ENCODE assay signal across 1 cellular context in the genomic region with DNA sequence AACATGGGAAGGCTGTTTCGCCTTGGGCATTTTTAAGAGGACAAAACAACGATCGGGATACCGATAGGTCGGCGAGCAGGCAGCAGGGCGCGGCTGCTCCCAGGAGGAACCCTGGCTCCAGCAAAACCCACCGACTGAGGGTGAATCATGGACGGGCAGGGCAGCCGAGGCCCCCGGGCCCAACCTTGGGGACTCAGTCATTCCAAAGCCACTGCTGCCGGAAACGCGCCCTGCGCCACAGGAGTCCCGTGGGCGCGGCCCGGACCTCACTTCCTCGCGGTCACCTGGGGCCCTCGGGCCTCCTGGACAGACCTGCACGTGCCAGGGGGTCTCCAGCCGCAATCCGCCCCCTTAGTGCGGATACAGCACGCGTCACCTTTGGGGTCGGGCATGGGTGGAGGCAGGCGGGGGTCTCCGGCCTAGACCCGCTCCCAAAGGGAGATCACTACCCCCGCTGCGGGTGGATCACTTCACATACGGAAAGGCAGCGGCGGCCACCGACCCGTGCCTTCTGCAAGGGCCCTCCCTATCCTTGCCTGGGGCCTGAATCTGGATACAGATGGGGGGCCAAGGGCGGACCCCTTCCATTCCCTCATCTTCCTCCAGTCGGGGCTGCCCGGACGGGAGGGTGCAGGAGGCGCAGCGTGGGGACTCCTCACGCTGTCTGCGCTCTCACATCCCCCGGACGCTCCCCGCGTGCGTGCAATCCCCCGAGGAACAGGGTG.
TF ChIP-seq lines count a peak whose summit lies in the region.

No MANE protein-coding gene starts in this region.

TF ChIP-seq in HepG2, 621 proteins besides CTCF, POLR2A, EP300 and RAD21 (continued from another document and continues in another):
- TF ChIP-seq, protein P1, sequence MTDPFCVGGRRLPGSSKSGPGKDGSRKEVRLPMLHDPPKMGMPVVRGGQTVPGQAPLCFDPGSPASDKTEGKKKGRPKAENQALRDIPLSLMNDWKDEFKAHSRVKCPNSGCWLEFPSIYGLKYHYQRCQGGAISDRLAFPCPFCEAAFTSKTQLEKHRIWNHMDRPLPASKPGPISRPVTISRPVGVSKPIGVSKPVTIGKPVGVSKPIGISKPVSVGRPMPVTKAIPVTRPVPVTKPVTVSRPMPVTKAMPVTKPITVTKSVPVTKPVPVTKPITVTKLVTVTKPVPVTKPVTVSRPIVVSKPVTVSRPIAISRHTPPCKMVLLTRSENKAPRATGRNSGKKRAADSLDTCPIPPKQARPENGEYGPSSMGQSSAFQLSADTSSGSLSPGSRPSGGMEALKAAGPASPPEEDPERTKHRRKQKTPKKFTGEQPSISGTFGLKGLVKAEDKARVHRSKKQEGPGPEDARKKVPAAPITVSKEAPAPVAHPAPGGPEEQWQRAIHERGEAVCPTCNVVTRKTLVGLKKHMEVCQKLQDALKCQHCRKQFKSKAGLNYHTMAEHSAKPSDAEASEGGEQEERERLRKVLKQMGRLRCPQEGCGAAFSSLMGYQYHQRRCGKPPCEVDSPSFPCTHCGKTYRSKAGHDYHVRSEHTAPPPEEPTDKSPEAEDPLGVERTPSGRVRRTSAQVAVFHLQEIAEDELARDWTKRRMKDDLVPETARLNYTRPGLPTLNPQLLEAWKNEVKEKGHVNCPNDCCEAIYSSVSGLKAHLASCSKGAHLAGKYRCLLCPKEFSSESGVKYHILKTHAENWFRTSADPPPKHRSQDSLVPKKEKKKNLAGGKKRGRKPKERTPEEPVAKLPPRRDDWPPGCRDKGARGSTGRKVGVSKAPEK (CRISPR knock-in tag; IDR thresholded peaks at IDR 0.05; ENCODE audit: borderline replicate concordance), result no peak
- no peak for TF ChIP-seq RFXANK (CRISPR knock-in tag; IDR thresholded peaks at IDR 0.05)
- TF ChIP-seq MTA3 (CRISPR knock-in tag; IDR thresholded peaks at IDR 0.05), result no peak
- TF ChIP-seq, protein P2, sequence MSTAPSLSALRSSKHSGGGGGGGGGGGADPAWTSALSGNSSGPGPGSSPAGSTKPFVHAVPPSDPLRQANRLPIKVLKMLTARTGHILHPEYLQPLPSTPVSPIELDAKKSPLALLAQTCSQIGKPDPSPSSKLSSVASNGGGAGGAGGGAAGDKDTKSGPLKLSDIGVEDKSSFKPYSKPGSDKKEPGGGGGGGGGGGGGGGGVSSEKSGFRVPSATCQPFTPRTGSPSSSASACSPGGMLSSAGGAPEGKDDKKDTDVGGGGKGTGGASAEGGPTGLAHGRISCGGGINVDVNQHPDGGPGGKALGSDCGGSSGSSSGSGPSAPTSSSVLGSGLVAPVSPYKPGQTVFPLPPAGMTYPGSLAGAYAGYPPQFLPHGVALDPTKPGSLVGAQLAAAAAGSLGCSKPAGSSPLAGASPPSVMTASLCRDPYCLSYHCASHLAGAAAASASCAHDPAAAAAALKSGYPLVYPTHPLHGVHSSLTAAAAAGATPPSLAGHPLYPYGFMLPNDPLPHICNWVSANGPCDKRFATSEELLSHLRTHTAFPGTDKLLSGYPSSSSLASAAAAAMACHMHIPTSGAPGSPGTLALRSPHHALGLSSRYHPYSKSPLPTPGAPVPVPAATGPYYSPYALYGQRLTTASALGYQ (CRISPR knock-in tag; IDR thresholded peaks at IDR 0.05), result 0 out of 2 replicates have a peak, but pooled peaks have one; percentile 23
- TF ChIP-seq, protein P3, sequence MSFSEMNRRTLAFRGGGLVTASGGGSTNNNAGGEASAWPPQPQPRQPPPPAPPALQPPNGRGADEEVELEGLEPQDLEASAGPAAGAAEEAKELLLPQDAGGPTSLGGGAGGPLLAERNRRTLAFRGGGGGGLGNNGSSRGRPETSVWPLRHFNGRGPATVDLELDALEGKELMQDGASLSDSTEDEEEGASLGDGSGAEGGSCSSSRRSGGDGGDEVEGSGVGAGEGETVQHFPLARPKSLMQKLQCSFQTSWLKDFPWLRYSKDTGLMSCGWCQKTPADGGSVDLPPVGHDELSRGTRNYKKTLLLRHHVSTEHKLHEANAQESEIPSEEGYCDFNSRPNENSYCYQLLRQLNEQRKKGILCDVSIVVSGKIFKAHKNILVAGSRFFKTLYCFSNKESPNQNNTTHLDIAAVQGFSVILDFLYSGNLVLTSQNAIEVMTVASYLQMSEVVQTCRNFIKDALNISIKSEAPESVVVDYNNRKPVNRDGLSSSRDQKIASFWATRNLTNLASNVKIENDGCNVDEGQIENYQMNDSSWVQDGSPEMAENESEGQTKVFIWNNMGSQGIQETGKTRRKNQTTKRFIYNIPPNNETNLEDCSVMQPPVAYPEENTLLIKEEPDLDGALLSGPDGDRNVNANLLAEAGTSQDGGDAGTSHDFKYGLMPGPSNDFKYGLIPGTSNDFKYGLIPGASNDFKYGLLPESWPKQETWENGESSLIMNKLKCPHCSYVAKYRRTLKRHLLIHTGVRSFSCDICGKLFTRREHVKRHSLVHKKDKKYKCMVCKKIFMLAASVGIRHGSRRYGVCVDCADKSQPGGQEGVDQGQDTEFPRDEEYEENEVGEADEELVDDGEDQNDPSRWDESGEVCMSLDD (CRISPR knock-in tag; IDR thresholded peaks at IDR 0.05; ENCODE audit: borderline replicate concordance), result 0 out of 2 replicates have a peak, but pooled peaks have one; percentile 40
- no peak for TF ChIP-seq AKAP8 (CRISPR knock-in tag; IDR thresholded peaks at IDR 0.05)
- peak; percentile 38; the same call in 1 of the 2 replicates for TF ChIP-seq GZF1 (CRISPR knock-in tag; IDR thresholded peaks at IDR 0.05)
- no peak for TF ChIP-seq PAWR (CRISPR knock-in tag; IDR thresholded peaks at IDR 0.05; ENCODE audit: borderline replicate concordance)
- TF ChIP-seq, protein P4, sequence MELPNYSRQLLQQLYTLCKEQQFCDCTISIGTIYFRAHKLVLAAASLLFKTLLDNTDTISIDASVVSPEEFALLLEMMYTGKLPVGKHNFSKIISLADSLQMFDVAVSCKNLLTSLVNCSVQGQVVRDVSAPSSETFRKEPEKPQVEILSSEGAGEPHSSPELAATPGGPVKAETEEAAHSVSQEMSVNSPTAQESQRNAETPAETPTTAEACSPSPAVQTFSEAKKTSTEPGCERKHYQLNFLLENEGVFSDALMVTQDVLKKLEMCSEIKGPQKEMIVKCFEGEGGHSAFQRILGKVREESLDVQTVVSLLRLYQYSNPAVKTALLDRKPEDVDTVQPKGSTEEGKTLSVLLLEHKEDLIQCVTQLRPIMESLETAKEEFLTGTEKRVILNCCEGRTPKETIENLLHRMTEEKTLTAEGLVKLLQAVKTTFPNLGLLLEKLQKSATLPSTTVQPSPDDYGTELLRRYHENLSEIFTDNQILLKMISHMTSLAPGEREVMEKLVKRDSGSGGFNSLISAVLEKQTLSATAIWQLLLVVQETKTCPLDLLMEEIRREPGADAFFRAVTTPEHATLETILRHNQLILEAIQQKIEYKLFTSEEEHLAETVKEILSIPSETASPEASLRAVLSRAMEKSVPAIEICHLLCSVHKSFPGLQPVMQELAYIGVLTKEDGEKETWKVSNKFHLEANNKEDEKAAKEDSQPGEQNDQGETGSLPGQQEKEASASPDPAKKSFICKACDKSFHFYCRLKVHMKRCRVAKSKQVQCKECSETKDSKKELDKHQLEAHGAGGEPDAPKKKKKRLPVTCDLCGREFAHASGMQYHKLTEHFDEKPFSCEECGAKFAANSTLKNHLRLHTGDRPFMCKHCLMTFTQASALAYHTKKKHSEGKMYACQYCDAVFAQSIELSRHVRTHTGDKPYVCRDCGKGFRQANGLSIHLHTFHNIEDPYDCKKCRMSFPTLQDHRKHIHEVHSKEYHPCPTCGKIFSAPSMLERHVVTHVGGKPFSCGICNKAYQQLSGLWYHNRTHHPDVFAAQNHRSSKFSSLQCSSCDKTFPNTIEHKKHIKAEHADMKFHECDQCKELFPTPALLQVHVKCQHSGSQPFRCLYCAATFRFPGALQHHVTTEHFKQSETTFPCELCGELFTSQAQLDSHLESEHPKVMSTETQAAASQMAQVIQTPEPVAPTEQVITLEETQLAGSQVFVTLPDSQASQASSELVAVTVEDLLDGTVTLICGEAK (IDR thresholded peaks at IDR 0.05), result no peak
- TF ChIP-seq, protein P4 (CRISPR knock-in tag; IDR thresholded peaks at IDR 0.05), result peak; percentile 61; the same call in 1 of the 2 replicates
- TF ChIP-seq, protein P5, sequence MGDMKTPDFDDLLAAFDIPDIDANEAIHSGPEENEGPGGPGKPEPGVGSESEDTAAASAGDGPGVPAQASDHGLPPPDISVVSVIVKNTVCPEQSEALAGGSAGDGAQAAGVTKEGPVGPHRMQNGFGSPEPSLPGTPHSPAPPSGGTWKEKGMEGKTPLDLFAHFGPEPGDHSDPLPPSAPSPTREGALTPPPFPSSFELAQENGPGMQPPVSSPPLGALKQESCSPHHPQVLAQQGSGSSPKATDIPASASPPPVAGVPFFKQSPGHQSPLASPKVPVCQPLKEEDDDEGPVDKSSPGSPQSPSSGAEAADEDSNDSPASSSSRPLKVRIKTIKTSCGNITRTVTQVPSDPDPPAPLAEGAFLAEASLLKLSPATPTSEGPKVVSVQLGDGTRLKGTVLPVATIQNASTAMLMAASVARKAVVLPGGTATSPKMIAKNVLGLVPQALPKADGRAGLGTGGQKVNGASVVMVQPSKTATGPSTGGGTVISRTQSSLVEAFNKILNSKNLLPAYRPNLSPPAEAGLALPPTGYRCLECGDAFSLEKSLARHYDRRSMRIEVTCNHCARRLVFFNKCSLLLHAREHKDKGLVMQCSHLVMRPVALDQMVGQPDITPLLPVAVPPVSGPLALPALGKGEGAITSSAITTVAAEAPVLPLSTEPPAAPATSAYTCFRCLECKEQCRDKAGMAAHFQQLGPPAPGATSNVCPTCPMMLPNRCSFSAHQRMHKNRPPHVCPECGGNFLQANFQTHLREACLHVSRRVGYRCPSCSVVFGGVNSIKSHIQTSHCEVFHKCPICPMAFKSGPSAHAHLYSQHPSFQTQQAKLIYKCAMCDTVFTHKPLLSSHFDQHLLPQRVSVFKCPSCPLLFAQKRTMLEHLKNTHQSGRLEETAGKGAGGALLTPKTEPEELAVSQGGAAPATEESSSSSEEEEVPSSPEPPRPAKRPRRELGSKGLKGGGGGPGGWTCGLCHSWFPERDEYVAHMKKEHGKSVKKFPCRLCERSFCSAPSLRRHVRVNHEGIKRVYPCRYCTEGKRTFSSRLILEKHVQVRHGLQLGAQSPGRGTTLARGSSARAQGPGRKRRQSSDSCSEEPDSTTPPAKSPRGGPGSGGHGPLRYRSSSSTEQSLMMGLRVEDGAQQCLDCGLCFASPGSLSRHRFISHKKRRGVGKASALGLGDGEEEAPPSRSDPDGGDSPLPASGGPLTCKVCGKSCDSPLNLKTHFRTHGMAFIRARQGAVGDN (CRISPR knock-in tag; IDR thresholded peaks at IDR 0.05), result peak; percentile 91
- TF ChIP-seq ZNF44 (CRISPR knock-in tag; IDR thresholded peaks at IDR 0.05), result 0 out of 2 replicates have a peak, but pooled peaks have one; percentile 50
- no peak for TF ChIP-seq XRCC5 (optimal IDR thresholded peaks at IDR 0.05; ENCODE audit: low read length)
- TF ChIP-seq CHD2 (IDR thresholded peaks at IDR 0.05; ENCODE audit: low read depth, low read length), result no peak
- TF ChIP-seq ZFP36L1 (CRISPR knock-in tag; IDR thresholded peaks at IDR 0.05), result no peak
- no peak for TF ChIP-seq ZNF335 (CRISPR knock-in tag; IDR thresholded peaks at IDR 0.05)
- TF ChIP-seq SNAI1 (CRISPR knock-in tag; IDR thresholded peaks at IDR 0.05; ENCODE audit: borderline replicate concordance), result peak; percentile 94
- TF ChIP-seq KLF9 (CRISPR knock-in tag; IDR thresholded peaks at IDR 0.05; ENCODE audit: low read depth), result no peak
- TF ChIP-seq, protein P6, sequence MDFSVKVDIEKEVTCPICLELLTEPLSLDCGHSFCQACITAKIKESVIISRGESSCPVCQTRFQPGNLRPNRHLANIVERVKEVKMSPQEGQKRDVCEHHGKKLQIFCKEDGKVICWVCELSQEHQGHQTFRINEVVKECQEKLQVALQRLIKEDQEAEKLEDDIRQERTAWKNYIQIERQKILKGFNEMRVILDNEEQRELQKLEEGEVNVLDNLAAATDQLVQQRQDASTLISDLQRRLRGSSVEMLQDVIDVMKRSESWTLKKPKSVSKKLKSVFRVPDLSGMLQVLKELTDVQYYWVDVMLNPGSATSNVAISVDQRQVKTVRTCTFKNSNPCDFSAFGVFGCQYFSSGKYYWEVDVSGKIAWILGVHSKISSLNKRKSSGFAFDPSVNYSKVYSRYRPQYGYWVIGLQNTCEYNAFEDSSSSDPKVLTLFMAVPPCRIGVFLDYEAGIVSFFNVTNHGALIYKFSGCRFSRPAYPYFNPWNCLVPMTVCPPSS (IDR thresholded peaks at IDR 0.05), result no peak
- peak; percentile 82 for TF ChIP-seq ZNF777 (CRISPR knock-in tag; IDR thresholded peaks at IDR 0.05)
- no peak; the same call in 1 of the 2 replicates for TF ChIP-seq FOSL2 (CRISPR knock-in tag; IDR thresholded peaks at IDR 0.05)
- TF ChIP-seq ZFYVE20 (CRISPR knock-in tag; IDR thresholded peaks at IDR 0.05; ENCODE audit: borderline replicate concordance, low read depth), result no peak
- TF ChIP-seq ZNF660 (CRISPR knock-in tag; IDR thresholded peaks at IDR 0.05; ENCODE audit: borderline replicate concordance, low read depth), result no peak
- TF ChIP-seq, protein P7, sequence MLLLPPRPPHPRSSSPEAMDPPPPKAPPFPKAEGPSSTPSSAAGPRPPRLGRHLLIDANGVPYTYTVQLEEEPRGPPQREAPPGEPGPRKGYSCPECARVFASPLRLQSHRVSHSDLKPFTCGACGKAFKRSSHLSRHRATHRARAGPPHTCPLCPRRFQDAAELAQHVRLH (CRISPR knock-in tag; IDR thresholded peaks at IDR 0.05; ENCODE audit: borderline replicate concordance, low read depth), result peak; percentile 55; the same call in 1 of the 2 replicates
- TF ChIP-seq ZNF747 (CRISPR knock-in tag; IDR thresholded peaks at IDR 0.05; ENCODE audit: borderline replicate concordance), result no peak
